Comparison of ENCODE assay signal across 8 cellular contexts in genomic region chr5:137735531-137736284, GRCh38. TPM values are rescaled to one million over a fixed set of nuclear protein-coding genes. Genes with fewer than 3 reads are reported as not detected.
A peak's percentile ranks its signal among the peaks of the same experiment; 100 is the strongest.
DNase-seq lines count a peak whose midpoint lies in the region; ATAC-seq, FAIRE-seq and TF ChIP-seq lines count a peak whose summit lies in the region.

TSS of gene KLHL3 (minus strand) at chr5:137736089. CDS start at chr5:137735646, 443 bp downstream.

- H3K36me3 Mint-ChIP-seq in CD8-positive, alpha-beta T cell: peaks cover under 1% of the 10 kb centered on the region

- H3K4me3 Mint-ChIP-seq in CD8-positive, alpha-beta T cell: no peak within 1 kb of the TSS

- peaks cover 61% of the 10 kb centered on the region for H3K4me1 ChIP-seq in CD8-positive, alpha-beta T cell (ENCODE audit: insufficient read depth, low read length)
- H3K4me1 ChIP-seq in kidney (ENCODE audit: control insufficient read depth in 1 of 2, insufficient read depth in 1 of 2, low read depth in 1 of 2, low read length in 2 of 2): peaks cover 0 to 14% of the 10 kb centered on the region in 2 donors

- peak within 1 kb of the TSS; percentile 71 to 75 for H3K9ac ChIP-seq in kidney (ENCODE audit: low read length in 2 of 2)

- CTCF ChIA-PET in CD8-positive, alpha-beta T cell (lab: Charles Lee): interaction anchor here (1.0 to 22.3 kb wide), 11 partner anchors 13 to 300 kb away, joined by 3 to 652 read pairs (median 4); partner anchors contain the start of gene HNRNPA0

- H3K9me3 Mint-ChIP-seq in CD8-positive, alpha-beta T cell: peaks cover 3% of the 10 kb centered on the region

- no peak for TF ChIP-seq CTCF in CD8-positive, alpha-beta T cell (IDR thresholded peaks at IDR 0.05)
- TF ChIP-seq CTCF in HL-60 (IDR thresholded peaks at IDR 0.05; ENCODE audit: insufficient read depth, low read length): no peak
- peak; percentile 28 for TF ChIP-seq CTCF in kidney (IDR thresholded peaks at IDR 0.05; ENCODE audit: borderline replicate concordance, extremely low read depth, insufficient read depth)

- intact Hi-C loops in CD8-positive, alpha-beta T cell (cut with DNase I, micrococcal nuclease): loop anchor here in 1 of 2 experiments (2.0 to 5.0 kb wide), 2 partner anchors 17 to 38 kb away; no protein-coding TSS in a partner anchor
- intact Hi-C loops in kidney (cut with DNase I): no loop called here

- no peaks in the 10 kb centered on the region for H3K27me3 Mint-ChIP-seq in CD8-positive, alpha-beta T cell (ENCODE audit: low read depth)

- peak within 1 kb of the TSS; percentile 83 for H3K4me3 ChIP-seq in CD8-positive, alpha-beta T cell (ENCODE audit: low read depth, low read length)
- H3K4me3 ChIP-seq in HL-60 (replicated peaks; ENCODE audit: insufficient read depth, low read length) (peak within 1 kb of the TSS; percentile 17; the same call in 1 of the 2 replicates), kidney (ENCODE audit: low read length in 2 of 2) (peak within 1 kb of the TSS; percentile 68 to 76), skin epidermis (peak within 1 kb of the TSS; percentile 5 to 45 (median 33))

- peaks cover 23% of the 10 kb centered on the region for H3K4me1 Mint-ChIP-seq in CD8-positive, alpha-beta T cell (ENCODE audit: low read depth)

- peak in 5 of 7 experiments; percentile 24 to 68 (median 48) for DNase-seq in CD8-positive, alpha-beta T cell
- no peak for DNase-seq in HL-60 (ENCODE audit: low read depth in 1 of 2, low spot score in 1 of 2)
- DNase-seq in UCSD-AML1 (lab: John Stamatoyannopoulos, UW; ENCODE audit: unreplicated experiment): peak; percentile 49
- peak; percentile 71 for DNase-seq in kidney
- no peak for DNase-seq in H4 (ENCODE audit: low spot score)

- POLR2A ChIA-PET in CD8-positive, alpha-beta T cell (lab: Charles Lee): interaction anchor here (0.8 to 3.8 kb wide), 8 partner anchors 11 to 69 kb away, joined by 3 to 31 read pairs (median 4); partner anchors contain the start of gene HNRNPA0

- H3K36me3 ChIP-seq in CD8-positive, alpha-beta T cell (ENCODE audit: insufficient read depth, low read length): no peaks in the 10 kb centered on the region
- H3K36me3 ChIP-seq in kidney (ENCODE audit: control insufficient read depth in 1 of 2, insufficient read depth in 2 of 2, low read length in 2 of 2): no peaks in the 10 kb centered on the region

- H3K27ac ChIP-seq in CD8-positive, alpha-beta T cell (ENCODE audit: low read depth, low read length): peak within 1 kb of the TSS; percentile 41
- H3K27ac ChIP-seq in HL-60 (replicated peaks): no peak within 1 kb of the TSS
- peak within 1 kb of the TSS; percentile 72 for H3K27ac ChIP-seq in cingulate gyrus (ENCODE audit: low read depth, low read length)
- H3K27ac ChIP-seq in kidney (ENCODE audit: low read depth in 2 of 2, low read length in 2 of 2): peak within 1 kb of the TSS; percentile 59 to 79
- H3K27ac ChIP-seq in skin epidermis: peak within 1 kb of the TSS in 20 of 21 experiments; percentile 4 to 87 (median 71)

- H3K27me3 ChIP-seq in CD8-positive, alpha-beta T cell (ENCODE audit: insufficient read depth, low read length): no peaks in the 10 kb centered on the region
- H3K27me3 ChIP-seq in HL-60 (ENCODE audit: insufficient read depth, poor library complexity, severe bottlenecking): no peaks in the 10 kb centered on the region

- H3K27ac Mint-ChIP-seq in CD8-positive, alpha-beta T cell: no peak within 1 kb of the TSS

- FAIRE-seq in kidney (lab: Jason Lieb, UNC): no peak

- no peaks in the 10 kb centered on the region for H3K9me3 ChIP-seq in CD8-positive, alpha-beta T cell (ENCODE audit: low read length)
- H3K9me3 ChIP-seq in kidney (ENCODE audit: control insufficient read depth in 1 of 2, low read length in 2 of 2): peaks cover 0 to 4% of the 10 kb centered on the region in 2 donors

- ATAC-seq in CD8-positive, alpha-beta T cell: peak; percentile 37
- ATAC-seq in GM19395 (IDR thresholded peaks at IDR 0.05; ENCODE audit: unreplicated experiment): peak; percentile 69

RNA-seq across cellular contexts. Expression of gene KLHL3, which starts in this region (rescaled TPM):
- total RNA-seq in CD8-positive, alpha-beta T cell: 10 to 100 TPM; 16.9 to 17.4 TPM
- 15.0 TPM for total RNA-seq in kidney
- 8.6 TPM for polyA plus RNA-seq in kidney (ENCODE audit: insufficient read depth, low read depth, low replicate concordance)
- 0.27 and 0.37 TPM in 2 replicates for total RNA-seq in H4 (2014; rRNA removed; shearing (Covaris generic))

Comparison
In these comparisons a context has a peak if more than half of its experiments do, and no peak if none do; other contexts are left out.
1. RNA of gene KLHL3 (total RNA-seq): 16.9 to 17.4 TPM in CD8-positive, alpha-beta T cell and 15.0 TPM in kidney (single experiment); 0.27 to 0.37 TPM in H4; every median in the first group is over 10 times any median in the second.
2. DNase-seq: peak in CD8-positive, alpha-beta T cell (5 of 7), UCSD-AML1 (single experiment) and kidney (single experiment); none in HL-60 (0 of 2) and H4 (single experiment).
3. H3K4me3 ChIP-seq: peak in every context shown above with its lines; median percentile 83 in CD8-positive, alpha-beta T cell; 72 in kidney; 33 in skin epidermis; 17 in HL-60.